In genomic region chr4:23969635-23970034, GRCh38 we compare ENCODE assay signal across 22 cellular contexts.
DNase-seq lines count a peak whose midpoint lies in the region; ATAC-seq and TF ChIP-seq lines count a peak whose summit lies in the region.
"Had no signal": no experiment of that assay in that cellular context is flagged by ENCODE, and none has a peak within 500 bp of the region (broad histone marks: within the 10 kb centered on the region; RNA-seq: fewer than 3 reads in every experiment).

No MANE protein-coding gene starts in this region.

- intact Hi-C loops in IMR-90 (cut with micrococcal nuclease): no loop called here

- no peaks in the 10 kb centered on the region for H3K79me1 ChIP-seq in IMR-90 (ENCODE audit: low read depth in 1 of 2, low read length in 2 of 2)

- H3K4me2 ChIP-seq in IMR-90 (ENCODE audit: low read depth, low read length): no peak overlapping the region

- 0 out of 2 replicates have a peak, but pooled peaks cover 2% of the 10 kb centered on the region for H3K4me1 ChIP-seq in IMR-90 (ENCODE audit: control insufficient read depth, insufficient read depth, low read length)

- 0 out of 2 replicates have a peak overlapping the region, but pooled peaks have one; percentile 15 for H3K4ac ChIP-seq in IMR-90 (ENCODE audit: low read depth, low read length)

- no peak overlapping the region for H3K23ac ChIP-seq in IMR-90 (ENCODE audit: low read depth, low read length)

- no peak overlapping the region for H4K91ac ChIP-seq in IMR-90 (ENCODE audit: insufficient read depth, low read depth, low read length)

- DNase-seq in IMR-90 (peak; percentile 10), RPMI7951 (ENCODE audit: low read depth) (peak; percentile 2), left kidney (ENCODE audit: low read depth, low spot score) (peak; percentile 9), type B pancreatic cell (ENCODE audit: extremely low spot score, unreplicated experiment) (no peak), NCI-H524 treated with DMSO at 0.1 percent for 48 hours (lab: John Stamatoyannopoulos, UW) (no peak)
- DNase-seq: Calu3; DND-41; HCEC 1CT; KBM-7; NCI-H1092; NCI-H1436; NCI-H187 treated with DMSO at 0.1 percent for 48 hours; NCI-H2171 treated with DMSO at 0.1 percent for 48 hours; NCI-H524; NCI-H774; NK-92 treated with Interleukin-12 subunit alpha and Interleukin-12 subunit beta, amount 100 ng/mL, for 24 hours; PC-3 had no signal

- no peaks in the 10 kb centered on the region for H3K36me3 Mint-ChIP-seq in type B pancreatic cell

- H2AK5ac ChIP-seq in IMR-90 (ENCODE audit: low read depth, low read length): no peak overlapping the region

- TF ChIP-seq POLR2A in IMR-90 (IDR thresholded peaks at IDR 0.05; ENCODE audit: low read depth, low read length): no peak

- no peak overlapping the region for H3K27ac Mint-ChIP-seq in type B pancreatic cell
- H3K27ac Mint-ChIP-seq: B cell had no signal

- BruUV-seq in IMR-90 (replicated peaks; lab: Mats Ljungman, UMichigan): no TSS peak

- no peak overlapping the region for H2BK5ac ChIP-seq in IMR-90 (ENCODE audit: low read depth, low read length, poor library complexity, severe bottlenecking)

- H3K14ac ChIP-seq in IMR-90 (replicated peaks; ENCODE audit: low read depth, low read length): no peak overlapping the region

- no peak overlapping the region for H2BK120ac ChIP-seq in IMR-90 (ENCODE audit: low read depth, low read length)

- no peak for TF ChIP-seq RAD21 in IMR-90 (IDR thresholded peaks at IDR 0.05; ENCODE audit: low read length)

- no peak overlapping the region for H2AFZ ChIP-seq in IMR-90 (replicated peaks; ENCODE audit: low read length, poor library complexity)

- H3K27me3 Mint-ChIP-seq in type B pancreatic cell: no peaks in the 10 kb centered on the region
- H3K27me3 Mint-ChIP-seq: B cell had no signal

- H4K8ac ChIP-seq in IMR-90 (ENCODE audit: low read depth in 2 of 2, low read length in 2 of 2): no peak overlapping the region

- no peaks in the 10 kb centered on the region for H4K20me1 ChIP-seq in IMR-90 (ENCODE audit: insufficient read depth, low read length)

- no CpG with 5 or more reads among the region's 4 CpGs for WGBS in IMR-90 (ENCODE audit: extremely low coverage in 2 of 2, insufficient read length in 1 of 2), 2 experiments

- no peak overlapping the region for H2BK20ac ChIP-seq in IMR-90 (ENCODE audit: low read depth, low read length)

- H3K9me1 ChIP-seq in IMR-90 (ENCODE audit: insufficient read depth, low read length): no peaks in the 10 kb centered on the region

- H3K27ac ChIP-seq in IMR-90 (ENCODE audit: insufficient read depth, low read length): no peak overlapping the region
- H3K27ac ChIP-seq: SJSA1 had no signal

- no peaks in the 10 kb centered on the region for H3K27me3 ChIP-seq in IMR-90 (ENCODE audit: control insufficient read depth, insufficient read depth, low read length)
- H3K27me3 ChIP-seq: SJSA1 had no signal

- no peak overlapping the region for H3K9ac ChIP-seq in IMR-90 (ENCODE audit: low read depth, low read length)

- no peaks in the 10 kb centered on the region for H3K9me3 Mint-ChIP-seq in type B pancreatic cell

- POLR2A ChIA-PET in IMR-90 (lab: Charles Lee; ENCODE audit: unreplicated experiment): no interaction called here

- in situ Hi-C loops in IMR-90 (cut with MboI; ENCODE audit: low sequenced_read_pairs): no loop called here

- no peak overlapping the region for H3K56ac ChIP-seq in IMR-90 (ENCODE audit: extremely low read depth, insufficient read depth, low read length)

- no peak; the same call in 1 of the 2 replicates for ATAC-seq in IMR-90 (ENCODE audit: low read depth)
- ATAC-seq in GM18517 (IDR thresholded peaks at IDR 0.05; ENCODE audit: unreplicated experiment): no peak
- no peak for ATAC-seq in GM19351 (IDR thresholded peaks at IDR 0.05; ENCODE audit: unreplicated experiment)
- ATAC-seq: PC-3, Right ventricle myocardium inferior had no signal

- H4K5ac ChIP-seq in IMR-90 (ENCODE audit: low read depth, low read length): no peak overlapping the region

- TF ChIP-seq CTCF in IMR-90 (conservative IDR thresholded peaks at IDR 0.05; ENCODE audit: low read depth, low read length) (no peak), type B pancreatic cell (conservative IDR thresholded peaks at IDR 0.05) (no peak)

- H2AK9ac ChIP-seq in IMR-90 (replicated peaks; ENCODE audit: low read depth, low read length, poor library complexity): no peak overlapping the region

- dilution Hi-C loops in IMR-90 (cut with HindIII; ENCODE audit: low sequenced_read_pairs, unreplicated experiment): no loop called here

- H2BK15ac ChIP-seq in IMR-90 (ENCODE audit: low read depth, low read length): no peak overlapping the region

- no peaks in the 10 kb centered on the region for H3K36me3 ChIP-seq in IMR-90 (ENCODE audit: control insufficient read depth, insufficient read depth, low read length)
- H3K36me3 ChIP-seq: SJSA1 had no signal

- CTCF ChIA-PET in IMR-90 (lab: Yijun Ruan, JAX): no interaction called here

- H3K9me3 ChIP-seq in IMR-90 (ENCODE audit: control insufficient read depth, insufficient read depth, low read length): no peaks in the 10 kb centered on the region
- H3K9me3 ChIP-seq: SJSA1 had no signal

- peaks cover 6% of the 10 kb centered on the region for H3K4me1 Mint-ChIP-seq in type B pancreatic cell (ENCODE audit: unreplicated experiment)
- H3K4me1 Mint-ChIP-seq: B cell had no signal

- H3K4me3 Mint-ChIP-seq in type B pancreatic cell: peak overlapping the region; percentile 5
- H3K4me3 Mint-ChIP-seq: B cell had no signal

- no peak overlapping the region for H3K4me3 ChIP-seq in IMR-90 (ENCODE audit: insufficient read depth, low read depth, low read length)
- H3K4me3 ChIP-seq: SJSA1 had no signal

- H3K18ac ChIP-seq in IMR-90 (ENCODE audit: low read depth, low read length): no peak overlapping the region

TF ChIP-seq in IMR-90, 13 proteins besides CTCF, POLR2A, EP300 and RAD21:
- no peak for TF ChIP-seq RFX5 (IDR thresholded peaks at IDR 0.05; ENCODE audit: low read depth, low read length)
- TF ChIP-seq CHD1 (IDR thresholded peaks at IDR 0.05; ENCODE audit: low read depth, low read length): no peak
- no peak for TF ChIP-seq ELK1 (IDR thresholded peaks at IDR 0.05; ENCODE audit: borderline replicate concordance, low read depth, low read length)
- no peak for TF ChIP-seq RCOR1 (IDR thresholded peaks at IDR 0.05; ENCODE audit: insufficient replicate concordance, low read length)
- no peak for TF ChIP-seq MAZ (IDR thresholded peaks at IDR 0.05; ENCODE audit: borderline replicate concordance, low read depth, low read length)
- no peak for TF ChIP-seq NFE2L2 (IDR thresholded peaks at IDR 0.05; ENCODE audit: low read depth, low read length)
- TF ChIP-seq BHLHE40 (IDR thresholded peaks at IDR 0.05; ENCODE audit: low read depth, low read length): no peak
- TF ChIP-seq, protein P1, sequence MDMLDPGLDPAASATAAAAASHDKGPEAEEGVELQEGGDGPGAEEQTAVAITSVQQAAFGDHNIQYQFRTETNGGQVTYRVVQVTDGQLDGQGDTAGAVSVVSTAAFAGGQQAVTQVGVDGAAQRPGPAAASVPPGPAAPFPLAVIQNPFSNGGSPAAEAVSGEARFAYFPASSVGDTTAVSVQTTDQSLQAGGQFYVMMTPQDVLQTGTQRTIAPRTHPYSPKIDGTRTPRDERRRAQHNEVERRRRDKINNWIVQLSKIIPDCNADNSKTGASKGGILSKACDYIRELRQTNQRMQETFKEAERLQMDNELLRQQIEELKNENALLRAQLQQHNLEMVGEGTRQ (IDR thresholded peaks at IDR 0.05; ENCODE audit: low read depth, low read length): no peak
- TF ChIP-seq MAFK (IDR thresholded peaks at IDR 0.05; ENCODE audit: low read depth, low read length): no peak
- no peak for TF ChIP-seq MXI1 (IDR thresholded peaks at IDR 0.05; ENCODE audit: borderline replicate concordance, low read depth, low read length)

Comparison
In these comparisons a context has a peak if more than half of its experiments do, and no peak if none do; other contexts are left out.
1. DNase-seq: peak in IMR-90 (single experiment), RPMI7951 (single experiment) and left kidney (single experiment); none in type B pancreatic cell (single experiment) and NCI-H524 treated with DMSO at 0.1 percent for 48 hours (single experiment).